10 cellular contexts compared by ENCODE assay signal in genomic region chr5:144598451-144599068, GRCh38.
DNase-seq lines count a peak whose midpoint lies in the region; ATAC-seq and TF ChIP-seq lines count a peak whose summit lies in the region.
"Had no signal": no experiment of that assay in that cellular context is flagged by ENCODE, and none has a peak within 500 bp of the region (broad histone marks: within the 10 kb centered on the region; RNA-seq: fewer than 3 reads in every experiment).

No MANE protein-coding gene starts in this region.

- no peak overlapping the region for H3K18ac ChIP-seq in mesenchymal stem cell (ENCODE audit: low read depth in 1 of 2, low read length in 2 of 2)

- no peaks in the 10 kb centered on the region for H3K27me3 ChIP-seq in ectodermal cell (ENCODE audit: control insufficient read depth, insufficient read depth, low read length, poor library complexity, severe bottlenecking)
- peaks cover 0 to 2% of the 10 kb centered on the region in 2 experiments for H3K27me3 ChIP-seq in mesenchymal stem cell (ENCODE audit: control insufficient read depth in 1 of 2, insufficient read depth in 1 of 2, low read length in 2 of 2)
- H3K27me3 ChIP-seq: SJCRH30 had no signal

- H3K27ac Mint-ChIP-seq in Calu3 (ENCODE audit: unreplicated experiment): no peak overlapping the region
- H3K27ac Mint-ChIP-seq: activated CD8-positive, alpha-beta T cell treated with anti-CD3 and anti-CD28 coated beads for 36 hours had no signal

- H2AK5ac ChIP-seq in mesenchymal stem cell (ENCODE audit: low read length, severe bottlenecking): no peak overlapping the region

- DNase-seq in Calu3 (peak; percentile 16), NCI-H2107 (lab: John Stamatoyannopoulos, UW) (peak; percentile 41), occipital lobe (lab: John Stamatoyannopoulos, UW) (peak; percentile 52), mesenchymal stem cell (no peak), cortex of kidney (lab: John Stamatoyannopoulos, UW) (no peak)
- no peak for DNase-seq in stimulated activated naive CD4-positive, alpha-beta T cell (lab: John Stamatoyannopoulos, UW)
- DNase-seq: activated CD8-positive, alpha-beta T cell treated with anti-CD3 and anti-CD28 coated beads for 36 hours; SJCRH30 had no signal

- H2AFZ ChIP-seq in mesenchymal stem cell (ENCODE audit: low read depth, low read length): no peak overlapping the region

- H3K4me1 ChIP-seq in ectodermal cell (ENCODE audit: control insufficient read depth, insufficient read depth, low read length) (peaks cover 10% of the 10 kb centered on the region), mesenchymal stem cell (ENCODE audit: control insufficient read depth, insufficient read depth, low read depth, low read length) (no peaks in the 10 kb centered on the region)
- H3K4me1 ChIP-seq: SJCRH30 had no signal

- CTCF ChIA-PET in Calu3 (lab: Charles Lee): no interaction called here

- peak overlapping the region; percentile 14 for H3K4me3 ChIP-seq in ectodermal cell (ENCODE audit: insufficient read depth, low read depth, low read length)
- H3K4me3 ChIP-seq in mesenchymal stem cell (ENCODE audit: insufficient read depth in 1 of 2, low read depth in 1 of 2, low read length in 2 of 2): peak overlapping the region in 1 of 2 experiments; percentile 29
- H3K4me3 ChIP-seq: SJCRH30 had no signal

- 48 to 59% methylated on average over 30 of the region's 30 CpGs for WGBS in ectodermal cell, 2 experiments
- WGBS in mesenchymal stem cell: 91% methylated on average over 30 of the region's 30 CpGs

- no peak overlapping the region for H3K14ac ChIP-seq in mesenchymal stem cell (ENCODE audit: low read length in 2 of 2)

- no peak overlapping the region for H3K4me2 ChIP-seq in mesenchymal stem cell (ENCODE audit: low read length, poor library complexity, severe bottlenecking)

- H3K4me3 Mint-ChIP-seq in Calu3 (ENCODE audit: low read depth, unreplicated experiment): peak overlapping the region; percentile 54
- H3K4me3 Mint-ChIP-seq: activated CD8-positive, alpha-beta T cell treated with anti-CD3 and anti-CD28 coated beads for 36 hours had no signal

- H2BK12ac ChIP-seq in mesenchymal stem cell (ENCODE audit: low read length in 2 of 2): no peak overlapping the region

- H2BK15ac ChIP-seq in mesenchymal stem cell (ENCODE audit: low read depth, poor library complexity, severe bottlenecking): no peak overlapping the region

- no peaks in the 10 kb centered on the region for H3K4me1 Mint-ChIP-seq in Calu3 (ENCODE audit: low read depth, unreplicated experiment)

- H3K79me1 ChIP-seq in mesenchymal stem cell (replicated peaks; ENCODE audit: low read length, poor library complexity, severe bottlenecking): no peaks in the 10 kb centered on the region

- no peak overlapping the region for H2BK5ac ChIP-seq in mesenchymal stem cell (ENCODE audit: low read depth, low read length, poor library complexity, severe bottlenecking)

- no peaks in the 10 kb centered on the region for H3K27me3 Mint-ChIP-seq in Calu3 (ENCODE audit: unreplicated experiment)

- H3K4ac ChIP-seq in mesenchymal stem cell (ENCODE audit: low read depth in 1 of 2, low read length in 2 of 2): no peak overlapping the region

- peaks cover 3% of the 10 kb centered on the region for H3K9me3 Mint-ChIP-seq in Calu3 (ENCODE audit: low read depth, unreplicated experiment)

- no peak overlapping the region for H3K9ac ChIP-seq in mesenchymal stem cell (ENCODE audit: low read length)

- no peak overlapping the region for H3K23ac ChIP-seq in mesenchymal stem cell (ENCODE audit: low read length in 2 of 2)

- H3K36me3 ChIP-seq in ectodermal cell (ENCODE audit: control insufficient read depth, insufficient read depth, low read length): no peaks in the 10 kb centered on the region
- no peaks in the 10 kb centered on the region for H3K36me3 ChIP-seq in mesenchymal stem cell (ENCODE audit: control insufficient read depth in 1 of 2, insufficient read depth in 2 of 2, low read depth in 1 of 2, low read length in 2 of 2)
- H3K36me3 ChIP-seq: SJCRH30 had no signal

- H2BK120ac ChIP-seq in mesenchymal stem cell (ENCODE audit: low read depth, low read length): no peak overlapping the region

- no peak for ATAC-seq in activated CD4-positive, CD25-positive, alpha-beta regulatory T cell treated with anti-CD3 and anti-CD28 coated beads, Interleukin-2, amount 50 U/mL, for 24 hours
- ATAC-seq: activated CD8-positive, alpha-beta T cell treated with anti-CD3 and anti-CD28 coated beads for 36 hours had no signal

- H4K91ac ChIP-seq in mesenchymal stem cell (ENCODE audit: low read length): no peak overlapping the region

- BruUV-seq in Calu3 (replicated peaks; lab: Mats Ljungman, UMichigan): no TSS peak

- no peaks in the 10 kb centered on the region for H3K36me3 Mint-ChIP-seq in Calu3 (ENCODE audit: insufficient read depth, unreplicated experiment)

- intact Hi-C loops in Calu3 (cut with micrococcal nuclease; ENCODE audit: unreplicated experiment): no loop called here

- H3K27ac ChIP-seq in ectodermal cell (ENCODE audit: insufficient read depth, low read depth, low read length, poor library complexity, severe bottlenecking): no peak overlapping the region
- H3K27ac ChIP-seq in mesenchymal stem cell (ENCODE audit: low read length, poor library complexity, severe bottlenecking): no peak overlapping the region
- H3K27ac ChIP-seq: SJCRH30 had no signal

- no peak overlapping the region for H4K8ac ChIP-seq in mesenchymal stem cell (ENCODE audit: low read length)

- TF ChIP-seq CTCF in Calu3 (IDR thresholded peaks at IDR 0.05; ENCODE audit: unreplicated experiment): no peak

- H3K9me3 ChIP-seq in ectodermal cell (ENCODE audit: control insufficient read depth, low read length) (no peaks in the 10 kb centered on the region), mesenchymal stem cell (ENCODE audit: control insufficient read depth, low read length) (no peaks in the 10 kb centered on the region)
- H3K9me3 ChIP-seq: SJCRH30 had no signal

Comparison
In these comparisons a context has a peak if more than half of its experiments do, and no peak if none do; other contexts are left out.
1. DNase-seq: peak in Calu3 (single experiment), NCI-H2107 (single experiment) and occipital lobe (single experiment); none in stimulated activated naive CD4-positive, alpha-beta T cell (0 of 6), mesenchymal stem cell (single experiment) and cortex of kidney (single experiment).